1 cellular context compared by ENCODE assay signal in the genomic region with DNA sequence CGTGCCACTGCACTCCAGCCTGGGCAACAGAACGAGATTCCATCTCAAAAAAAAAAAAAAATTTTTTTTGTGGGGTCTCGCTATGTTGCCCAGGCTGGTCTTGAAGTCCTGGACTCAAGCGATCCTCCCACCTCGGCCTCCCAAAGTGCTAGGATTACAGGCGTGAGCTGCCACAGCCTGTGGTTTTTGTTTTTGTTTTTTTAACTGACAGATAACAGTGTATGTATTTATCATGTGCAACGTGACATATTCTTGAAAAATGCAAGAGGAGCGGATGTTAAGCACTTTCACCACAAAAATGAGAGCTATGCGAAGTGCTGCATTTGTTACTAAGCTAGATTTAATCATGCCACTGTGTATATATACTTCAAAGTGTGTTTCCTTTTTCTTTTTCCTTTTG.
TF ChIP-seq lines count a peak whose summit lies in the region.

No MANE protein-coding gene starts in this region.

TF ChIP-seq in SK-N-SH treated with all-trans-retinoic acid at 6 μM for 48 hours, 23 proteins besides CTCF, POLR2A, EP300 and RAD21 (continued from another document):
- TF ChIP-seq, protein P1, sequence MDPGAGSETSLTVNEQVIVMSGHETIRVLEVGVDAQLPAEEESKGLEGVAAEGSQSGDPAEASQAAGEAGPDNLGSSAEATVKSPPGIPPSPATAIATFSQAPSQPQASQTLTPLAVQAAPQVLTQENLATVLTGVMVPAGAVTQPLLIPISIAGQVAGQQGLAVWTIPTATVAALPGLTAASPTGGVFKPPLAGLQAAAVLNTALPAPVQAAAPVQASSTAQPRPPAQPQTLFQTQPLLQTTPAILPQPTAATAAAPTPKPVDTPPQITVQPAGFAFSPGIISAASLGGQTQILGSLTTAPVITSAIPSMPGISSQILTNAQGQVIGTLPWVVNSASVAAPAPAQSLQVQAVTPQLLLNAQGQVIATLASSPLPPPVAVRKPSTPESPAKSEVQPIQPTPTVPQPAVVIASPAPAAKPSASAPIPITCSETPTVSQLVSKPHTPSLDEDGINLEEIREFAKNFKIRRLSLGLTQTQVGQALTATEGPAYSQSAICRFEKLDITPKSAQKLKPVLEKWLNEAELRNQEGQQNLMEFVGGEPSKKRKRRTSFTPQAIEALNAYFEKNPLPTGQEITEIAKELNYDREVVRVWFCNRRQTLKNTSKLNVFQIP (CRISPR knock-in tag; IDR thresholded peaks at IDR 0.05; ENCODE audit: borderline replicate concordance, low read depth), result no peak
- TF ChIP-seq ARNTL (CRISPR knock-in tag; IDR thresholded peaks at IDR 0.05; ENCODE audit: borderline replicate concordance, low read depth), result no peak
- TF ChIP-seq, protein P2, sequence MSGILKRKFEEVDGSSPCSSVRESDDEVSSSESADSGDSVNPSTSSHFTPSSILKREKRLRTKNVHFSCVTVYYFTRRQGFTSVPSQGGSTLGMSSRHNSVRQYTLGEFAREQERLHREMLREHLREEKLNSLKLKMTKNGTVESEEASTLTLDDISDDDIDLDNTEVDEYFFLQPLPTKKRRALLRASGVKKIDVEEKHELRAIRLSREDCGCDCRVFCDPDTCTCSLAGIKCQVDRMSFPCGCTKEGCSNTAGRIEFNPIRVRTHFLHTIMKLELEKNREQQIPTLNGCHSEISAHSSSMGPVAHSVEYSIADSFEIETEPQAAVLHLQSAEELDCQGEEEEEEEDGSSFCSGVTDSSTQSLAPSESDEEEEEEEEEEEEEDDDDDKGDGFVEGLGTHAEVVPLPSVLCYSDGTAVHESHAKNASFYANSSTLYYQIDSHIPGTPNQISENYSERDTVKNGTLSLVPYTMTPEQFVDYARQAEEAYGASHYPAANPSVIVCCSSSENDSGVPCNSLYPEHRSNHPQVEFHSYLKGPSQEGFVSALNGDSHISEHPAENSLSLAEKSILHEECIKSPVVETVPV (CRISPR knock-in tag; IDR thresholded peaks at IDR 0.05), result no peak
- no peak for TF ChIP-seq ZC3H10 (CRISPR knock-in tag; IDR thresholded peaks at IDR 0.05)
- TF ChIP-seq ISL1 (CRISPR knock-in tag; IDR thresholded peaks at IDR 0.05), result no peak
- no peak for TF ChIP-seq ZNF565 (CRISPR knock-in tag; conservative IDR thresholded peaks at IDR 0.05; ENCODE audit: low read depth)
